20 cellular contexts compared by ENCODE assay signal in the genomic region with DNA sequence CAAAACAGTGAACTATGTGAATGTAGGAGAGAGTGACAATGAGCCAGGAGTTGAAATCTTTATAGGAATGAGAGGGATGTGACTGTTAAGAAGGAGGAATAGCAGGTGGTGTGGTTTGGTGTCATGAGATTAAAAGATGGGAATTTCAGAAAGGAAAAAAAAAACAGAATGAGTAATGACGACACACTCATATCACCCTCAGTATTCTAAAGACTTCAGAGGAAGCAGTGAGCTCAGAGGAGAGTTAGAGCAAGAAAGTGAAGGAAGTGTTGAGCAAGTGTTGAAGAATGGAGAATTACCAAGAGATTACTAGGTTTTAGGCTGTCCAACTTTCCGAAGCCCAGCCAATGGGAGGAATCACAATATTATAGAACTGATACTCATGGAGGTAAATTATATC.
DNase-seq lines count a peak whose midpoint lies in the region; ATAC-seq and TF ChIP-seq lines count a peak whose summit lies in the region.
"Had no signal": no experiment of that assay in that cellular context is flagged by ENCODE, and none has a peak within 500 bp of the region (broad histone marks: within the 10 kb centered on the region; RNA-seq: fewer than 3 reads in every experiment).

No MANE protein-coding gene starts in this region.

- BruUV-seq in HCT116 (replicated peaks; lab: Mats Ljungman, UMichigan), result no TSS peak

- H3K4me1 ChIP-seq in HCT116 (ENCODE audit: control insufficient read depth in 1 of 2, insufficient read depth in 2 of 2, low read length in 2 of 2), result no peaks in the 10 kb centered on the region

- H2AFZ ChIP-seq in HCT116 (ENCODE audit: low read depth, low read length, poor library complexity, severe bottlenecking), result no peak overlapping the region

- no peak overlapping the region for H3K4me3 ChIP-seq in HCT116 (replicated peaks in 1 of 2; ENCODE audit: low read depth in 1 of 2, low read length in 2 of 2)
- no peak overlapping the region for H3K4me3 ChIP-seq in fibroblast of pulmonary artery (replicated peaks; ENCODE audit: low read depth, low read length)

- H3K4me2 ChIP-seq in HCT116 (ENCODE audit: low read length), result no peak overlapping the region

- H4K20me1 ChIP-seq in HCT116 (ENCODE audit: insufficient read depth), result no peaks in the 10 kb centered on the region

- no peaks in the 10 kb centered on the region for H3K27me3 ChIP-seq in HCT116 (ENCODE audit: insufficient read depth, low read length)
- H3K27me3 ChIP-seq: BE2C had no signal

- H3K9me3 ChIP-seq in HCT116 (ENCODE audit: control insufficient read depth in 1 of 2, insufficient read depth in 1 of 2, low read depth in 1 of 2, low read length in 2 of 2), result no peaks in the 10 kb centered on the region
- H3K9me3 ChIP-seq: BE2C had no signal

- no peaks in the 10 kb centered on the region for H3K36me3 Mint-ChIP-seq in activated T-helper 17 cell treated with anti-CD3 and anti-CD28 coated beads, Interleukin-2, amount 50 U/mL, for 72 hours (ENCODE audit: low read depth)
- no peaks in the 10 kb centered on the region for H3K36me3 Mint-ChIP-seq in activated naive CD8-positive, alpha-beta T cell treated with anti-CD3 and anti-CD28 coated beads for 36 hours
- H3K36me3 Mint-ChIP-seq: activated CD4-positive, alpha-beta memory T cell treated with anti-CD3 and anti-CD28 coated beads for 36 hours; naive B cell; type B pancreatic cell had no signal

- DNase-seq in AG08396 (ENCODE audit: low spot score), result peak; percentile 15
- peak; percentile 12 for DNase-seq in HCT116 (ENCODE audit: low read depth, low spot score)
- peak; percentile 24 for DNase-seq in SKM-1 (lab: John Stamatoyannopoulos, UW; ENCODE audit: unreplicated experiment)
- DNase-seq in fibroblast of pulmonary artery (ENCODE audit: low read depth), result peak; percentile 75
- no peak for DNase-seq in activated naive CD8-positive, alpha-beta T cell treated with anti-CD3 and anti-CD28 coated beads for 36 hours
- DNase-seq: activated CD4-positive, alpha-beta memory T cell treated with anti-CD3 and anti-CD28 coated beads for 36 hours; anterior cingulate cortex; BE2C; DMS79 treated with DMSO at 0.1 percent for 48 hours; left cardiac atrium; naive B cell; NCI-H1417 treated with DMSO at 0.1 percent for 48 hours; NCI-H446 treated with DMSO at 0.1 percent for 48 hours; retina; stimulated activated CD4-positive, alpha-beta T cell treated with anti-CD3 and anti-CD28 coated beads, Interleukin-4, amount 100 ng/mL, for 1 hour had no signal

- H3K9me3 Mint-ChIP-seq in activated T-helper 17 cell treated with anti-CD3 and anti-CD28 coated beads, Interleukin-2, amount 50 U/mL, for 72 hours, result no peaks in the 10 kb centered on the region
- H3K9me3 Mint-ChIP-seq in activated naive CD8-positive, alpha-beta T cell treated with anti-CD3 and anti-CD28 coated beads for 36 hours, result no peaks in the 10 kb centered on the region
- H3K9me3 Mint-ChIP-seq: activated CD4-positive, alpha-beta memory T cell treated with anti-CD3 and anti-CD28 coated beads for 36 hours; activated T-helper 1 cell treated with anti-CD3 and anti-CD28 coated beads, Interleukin-12 subunit alpha, Interleukin-12 subunit beta, Interleukin-2, Interleukin-4 antibody, amounts not matched to agents 30 ng/mL and 10 ng/mL and 1 ng/mL, durations not matched to agents 14 hours and 24 hours and 36 hours; type B pancreatic cell had no signal

- TF ChIP-seq RAD21 in HCT116 (IDR thresholded peaks at IDR 0.05; ENCODE audit: low read depth), result no peak

- H3K9me2 ChIP-seq in HCT116 (ENCODE audit: insufficient read depth), result no peaks in the 10 kb centered on the region

- POLR2A ChIA-PET in HCT116 (lab: Charles Lee), result no interaction called here

- H3K36me3 ChIP-seq in HCT116 (ENCODE audit: control insufficient read depth in 1 of 2, insufficient read depth in 2 of 2, low read length in 2 of 2), result no peaks in the 10 kb centered on the region

- H3K4me3 Mint-ChIP-seq in activated T-helper 17 cell treated with anti-CD3 and anti-CD28 coated beads, Interleukin-2, amount 50 U/mL, for 72 hours, result no peak overlapping the region
- H3K4me3 Mint-ChIP-seq in activated naive CD8-positive, alpha-beta T cell treated with anti-CD3 and anti-CD28 coated beads for 36 hours, result no peak overlapping the region
- H3K4me3 Mint-ChIP-seq: activated CD4-positive, alpha-beta memory T cell treated with anti-CD3 and anti-CD28 coated beads for 36 hours; activated T-helper 1 cell treated with anti-CD3 and anti-CD28 coated beads, Interleukin-12 subunit alpha, Interleukin-12 subunit beta, Interleukin-2, Interleukin-4 antibody, amounts not matched to agents 30 ng/mL and 10 ng/mL and 1 ng/mL, durations not matched to agents 14 hours and 24 hours and 36 hours; naive B cell; type B pancreatic cell had no signal

- H3K27ac ChIP-seq in HCT116 (ENCODE audit: low read depth, low read length), result no peak overlapping the region

- no peaks in the 10 kb centered on the region for H3K4me1 Mint-ChIP-seq in activated T-helper 17 cell treated with anti-CD3 and anti-CD28 coated beads, Interleukin-2, amount 50 U/mL, for 72 hours
- no peaks in the 10 kb centered on the region for H3K4me1 Mint-ChIP-seq in activated naive CD8-positive, alpha-beta T cell treated with anti-CD3 and anti-CD28 coated beads for 36 hours
- H3K4me1 Mint-ChIP-seq: naive B cell had no signal

- H3K27ac Mint-ChIP-seq in activated T-helper 17 cell treated with anti-CD3 and anti-CD28 coated beads, Interleukin-2, amount 50 U/mL, for 72 hours, result no peak overlapping the region
- H3K27ac Mint-ChIP-seq in activated naive CD8-positive, alpha-beta T cell treated with anti-CD3 and anti-CD28 coated beads for 36 hours, result no peak overlapping the region
- H3K27ac Mint-ChIP-seq: activated CD4-positive, alpha-beta memory T cell treated with anti-CD3 and anti-CD28 coated beads for 36 hours; activated T-helper 1 cell treated with anti-CD3 and anti-CD28 coated beads, Interleukin-12 subunit alpha, Interleukin-12 subunit beta, Interleukin-2, Interleukin-4 antibody, amounts not matched to agents 30 ng/mL and 10 ng/mL and 1 ng/mL, durations not matched to agents 14 hours and 24 hours and 36 hours; naive B cell; type B pancreatic cell had no signal

- TF ChIP-seq POLR2A in HCT116 (IDR thresholded peaks at IDR 0.05; ENCODE audit: borderline replicate concordance, extremely low read depth, insufficient read depth, insufficient read length), result no peak

- intact Hi-C loops in HCT116 (cut with micrococcal nuclease), result no loop called here

- RAD21 ChIA-PET in HCT116 (lab: Charles Lee; ENCODE audit: low non-redundant PET in 1 of 2, low total read pairs in 2 of 2, uncharacterized antibody in 2 of 2, unreplicated experiment in 2 of 2), result no interaction called here

- CTCF ChIA-PET in HCT116 (lab: Charles Lee), result interaction anchor here (0.6 kb wide), 1 partner anchor 39 kb away, joined by 3 read pairs; no protein-coding TSS in a partner anchor

- no peaks in the 10 kb centered on the region for H3K27me3 Mint-ChIP-seq in activated T-helper 17 cell treated with anti-CD3 and anti-CD28 coated beads, Interleukin-2, amount 50 U/mL, for 72 hours
- no peaks in the 10 kb centered on the region for H3K27me3 Mint-ChIP-seq in activated naive CD8-positive, alpha-beta T cell treated with anti-CD3 and anti-CD28 coated beads for 36 hours
- H3K27me3 Mint-ChIP-seq: activated CD4-positive, alpha-beta memory T cell treated with anti-CD3 and anti-CD28 coated beads for 36 hours; naive B cell; type B pancreatic cell had no signal

- TF ChIP-seq CTCF in HCT116 (IDR thresholded peaks at IDR 0.05 in 2 of 3, conservative IDR thresholded peaks at IDR 0.05 in 1 of 3; ENCODE audit: borderline replicate concordance in 1 of 3, insufficient read depth in 1 of 3, low read depth in 2 of 3, low read length in 2 of 3) (no peak), fibroblast of pulmonary artery (IDR thresholded peaks at IDR 0.05; ENCODE audit: low read length, missing control alignments) (no peak)

- ATAC-seq in HCT116 (no peak), HG03045 (IDR thresholded peaks at IDR 0.05; ENCODE audit: unreplicated experiment) (no peak), HG02938 (IDR thresholded peaks at IDR 0.05; ENCODE audit: unreplicated experiment) (no peak)
- ATAC-seq in activated T-helper 17 cell treated with anti-CD3 and anti-CD28 coated beads, Interleukin-2, amount 50 U/mL, for 72 hours (replicated peaks), result no peak
- ATAC-seq: left cardiac atrium had no signal

- H3K9ac ChIP-seq in HCT116 (ENCODE audit: low read length), result no peak overlapping the region

- no peaks in the 10 kb centered on the region for H3K79me2 ChIP-seq in HCT116 (ENCODE audit: insufficient read depth, low read length)

TF ChIP-seq in HCT116, 20 proteins besides CTCF, POLR2A, EP300 and RAD21 (continues in another document):
- TF ChIP-seq EZH2phosphoT487 (IDR thresholded peaks at IDR 0.05; ENCODE audit: borderline replicate concordance) (no peak), CEBPB (IDR thresholded peaks at IDR 0.05; ENCODE audit: low read depth) (peak; percentile 32; the same call in 1 of the 2 replicates), SRF (IDR thresholded peaks at IDR 0.05; ENCODE audit: low read depth) (no peak), ZFX (IDR thresholded peaks at IDR 0.05) (no peak), EGR1 (IDR thresholded peaks at IDR 0.05; ENCODE audit: low read depth) (no peak), SP1 (IDR thresholded peaks at IDR 0.05; ENCODE audit: low read depth) (no peak), SIN3A (IDR thresholded peaks at IDR 0.05; ENCODE audit: low read depth) (no peak), JUND (IDR thresholded peaks at IDR 0.05) (0 out of 2 replicates have a peak, but pooled peaks have one; percentile 18), CBX3 (IDR thresholded peaks at IDR 0.05; ENCODE audit: low read depth) (no peak)
- TF ChIP-seq, protein P1, sequence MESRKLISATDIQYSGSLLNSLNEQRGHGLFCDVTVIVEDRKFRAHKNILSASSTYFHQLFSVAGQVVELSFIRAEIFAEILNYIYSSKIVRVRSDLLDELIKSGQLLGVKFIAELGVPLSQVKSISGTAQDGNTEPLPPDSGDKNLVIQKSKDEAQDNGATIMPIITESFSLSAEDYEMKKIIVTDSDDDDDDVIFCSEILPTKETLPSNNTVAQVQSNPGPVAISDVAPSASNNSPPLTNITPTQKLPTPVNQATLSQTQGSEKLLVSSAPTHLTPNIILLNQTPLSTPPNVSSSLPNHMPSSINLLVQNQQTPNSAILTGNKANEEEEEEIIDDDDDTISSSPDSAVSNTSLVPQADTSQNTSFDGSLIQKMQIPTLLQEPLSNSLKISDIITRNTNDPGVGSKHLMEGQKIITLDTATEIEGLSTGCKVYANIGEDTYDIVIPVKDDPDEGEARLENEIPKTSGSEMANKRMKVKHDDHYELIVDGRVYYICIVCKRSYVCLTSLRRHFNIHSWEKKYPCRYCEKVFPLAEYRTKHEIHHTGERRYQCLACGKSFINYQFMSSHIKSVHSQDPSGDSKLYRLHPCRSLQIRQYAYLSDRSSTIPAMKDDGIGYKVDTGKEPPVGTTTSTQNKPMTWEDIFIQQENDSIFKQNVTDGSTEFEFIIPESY (IDR thresholded peaks at IDR 0.05; ENCODE audit: extremely low read depth, insufficient replicate concordance, low read length), result no peak
- TF ChIP-seq, protein P2, sequence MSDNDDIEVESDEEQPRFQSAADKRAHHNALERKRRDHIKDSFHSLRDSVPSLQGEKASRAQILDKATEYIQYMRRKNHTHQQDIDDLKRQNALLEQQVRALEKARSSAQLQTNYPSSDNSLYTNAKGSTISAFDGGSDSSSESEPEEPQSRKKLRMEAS (IDR thresholded peaks at IDR 0.05), result no peak
